ENCODE assay signal across 9 cellular contexts in genomic region chrX:16771483-16772398, GRCh38. TPM values are rescaled to one million over a fixed set of nuclear protein-coding genes. Genes with fewer than 3 reads are reported as not detected.
DNase-seq lines count a peak whose midpoint lies in the region; ATAC-seq and TF ChIP-seq lines count a peak whose summit lies in the region.
"Had no signal": no experiment of that assay in that cellular context is flagged by ENCODE, and none has a peak within 500 bp of the region (broad histone marks: within the 10 kb centered on the region; RNA-seq: fewer than 3 reads in every experiment).

No MANE protein-coding gene starts in this region.

- intact Hi-C loops in Calu3 (cut with micrococcal nuclease; ENCODE audit: unreplicated experiment) (loop anchor here (10.0 kb wide), 1 partner anchor 47 kb away; no protein-coding TSS in a partner anchor), prostate gland (cut with DNase I) (no loop called here), ovary (cut with DNase I) (no loop called here)

- no peaks in the 10 kb centered on the region for H3K9me3 Mint-ChIP-seq in Calu3 (ENCODE audit: low read depth, unreplicated experiment)
- H3K9me3 Mint-ChIP-seq: T-helper 1 cell treated with Interleukin-12 subunit alpha and Interleukin-12 subunit beta and Interleukin-4 antibody, amounts not matched to agents 30 μg/mL and 1 μg/mL, for 36 hours had no signal

- H3K4me3 Mint-ChIP-seq in Calu3 (ENCODE audit: low read depth, unreplicated experiment), result no peak overlapping the region
- H3K4me3 Mint-ChIP-seq: T-helper 1 cell treated with Interleukin-12 subunit alpha and Interleukin-12 subunit beta and Interleukin-4 antibody, amounts not matched to agents 30 μg/mL and 1 μg/mL, for 36 hours had no signal

- H3K4me1 ChIP-seq in HUES64 (ENCODE audit: insufficient read depth, low read length) (peaks cover 12% of the 10 kb centered on the region; the same call in 1 of the 2 replicates), prostate gland (replicated peaks) (no peaks in the 10 kb centered on the region), ovary (ENCODE audit: insufficient read depth) (no peaks in the 10 kb centered on the region)

- 11% methylated on average over 8 of the region's 16 CpGs for WGBS in HUES64
- 60% methylated on average over 16 of the region's 16 CpGs for WGBS in prostate gland
- 46 to 55% (median 51%) methylated on average over 16 of the region's 16 CpGs for WGBS in ovary, 3 donors

- TSS peak; percentile 100 for BruUV-seq in Calu3 (replicated peaks; lab: Mats Ljungman, UMichigan)

- TF ChIP-seq POLR2A in prostate gland (IDR thresholded peaks at IDR 0.05), result no peak
- TF ChIP-seq POLR2A in ovary (IDR thresholded peaks at IDR 0.05), result no peak

- H3K9me3 ChIP-seq in HUES64 (ENCODE audit: insufficient read depth, low read depth, low read length) (no peaks in the 10 kb centered on the region), prostate gland (no peaks in the 10 kb centered on the region), ovary (no peaks in the 10 kb centered on the region)

- H3K27me3 Mint-ChIP-seq in Calu3 (ENCODE audit: unreplicated experiment), result no peaks in the 10 kb centered on the region

- peaks cover 14% of the 10 kb centered on the region for H3K36me3 Mint-ChIP-seq in Calu3 (ENCODE audit: insufficient read depth, unreplicated experiment)

- no peaks in the 10 kb centered on the region for H3K4me1 Mint-ChIP-seq in Calu3 (ENCODE audit: low read depth, unreplicated experiment)

- no peaks in the 10 kb centered on the region for H3K27me3 ChIP-seq in HUES64 (ENCODE audit: insufficient read depth, low read length)
- H3K27me3 ChIP-seq in prostate gland (replicated peaks; ENCODE audit: insufficient read depth), result no peaks in the 10 kb centered on the region
- no peaks in the 10 kb centered on the region for H3K27me3 ChIP-seq in ovary

- TF ChIP-seq CTCF in Calu3 (IDR thresholded peaks at IDR 0.05; ENCODE audit: unreplicated experiment) (no peak), prostate gland (IDR thresholded peaks at IDR 0.05) (no peak), ovary (IDR thresholded peaks at IDR 0.05) (no peak)

- no peak for ATAC-seq in HG03521 (IDR thresholded peaks at IDR 0.05; ENCODE audit: unreplicated experiment)

- peak; percentile 50 for DNase-seq in Calu3
- DNase-seq in T1000 (lab: John Stamatoyannopoulos, UW), result peak; percentile 34
- peak; percentile 88 for DNase-seq in islet precursor cell
- no peak for DNase-seq in prostate gland (ENCODE audit: low spot score)
- no peak for DNase-seq in ovary
- no peak for DNase-seq in activated T-cell treated with anti-CD3 and anti-CD28 coated beads, Interleukin-2, amount 50 U/mL, for 1 hour

- H3K9ac ChIP-seq in HUES64 (ENCODE audit: low read depth, low read length), result peak overlapping the region; percentile 80

- CTCF ChIA-PET in Calu3 (lab: Charles Lee), result interaction anchor here (0.6 to 0.7 kb wide), 3 partner anchors 11 to 52 kb away, joined by 3 read pairs; partner anchors contain the start of gene SYAP1

- H3K27ac ChIP-seq in HUES64 (ENCODE audit: low read depth, low read length), result peak overlapping the region; percentile 98
- H3K27ac ChIP-seq in prostate gland, result no peak overlapping the region
- no peak overlapping the region for H3K27ac ChIP-seq in ovary

- H3K27ac Mint-ChIP-seq in Calu3 (ENCODE audit: unreplicated experiment), result peak overlapping the region; percentile 96
- H3K27ac Mint-ChIP-seq: T-helper 1 cell treated with Interleukin-12 subunit alpha and Interleukin-12 subunit beta and Interleukin-4 antibody, amounts not matched to agents 30 μg/mL and 1 μg/mL, for 36 hours had no signal

- H3K36me3 ChIP-seq in HUES64 (ENCODE audit: insufficient read depth, low read length) (no peaks in the 10 kb centered on the region), prostate gland (no peaks in the 10 kb centered on the region), ovary (no peaks in the 10 kb centered on the region)

- H3K4me3 ChIP-seq in HUES64 (ENCODE audit: low read length) (peak overlapping the region; percentile 20; the same call in 1 of the 2 replicates), prostate gland (no peak overlapping the region), ovary (no peak overlapping the region)

- TF ChIP-seq EP300 in ovary (IDR thresholded peaks at IDR 0.05), result no peak

RNA-seq across cellular contexts. Expression of gene TXLNG, which starts 14.5 kb away (rescaled TPM):
- total RNA-seq in Calu3 (2022) (22.0 and 22.2 TPM in 2 replicates), prostate gland (10 to 100 TPM in 1 of 2 donors, 1 to 10 TPM in 1; 8.6 to 12.8 TPM), ovary (10 to 100 TPM; 18.7 to 27.7 (median 22.2) TPM)
- polyA plus RNA-seq in HUES64 (2013, experiment 1 of 2), result 26.6 TPM
- polyA plus RNA-seq in HUES64 (2013, experiment 2 of 2), result 23.8 TPM
- polyA plus RNA-seq in ovary, result 10 to 100 TPM; 14.0 to 19.7 TPM

RNA-seq across cellular contexts. Expression of gene SYAP1, which starts 52.3 kb away (rescaled TPM):
- 38.3 and 40.7 TPM in 2 replicates for total RNA-seq in Calu3 (2022)
- 10.6 TPM for polyA plus RNA-seq in HUES64 (2013, experiment 1 of 2)
- polyA plus RNA-seq in HUES64 (2013, experiment 2 of 2), result 12.4 TPM
- 10 to 100 TPM; 23.9 to 39.4 TPM for total RNA-seq in prostate gland
- 10 to 100 TPM; 19.3 to 36.9 (median 26.2) TPM for total RNA-seq in ovary
- 10 to 100 TPM in 1 of 2 donors, 1 to 10 TPM in 1; 9.6 to 20.7 TPM for polyA plus RNA-seq in ovary

RNA-seq across cellular contexts. Expression of gene CTPS2, which starts 59.3 kb away (rescaled TPM):
- total RNA-seq in Calu3 (2022) (22.2 and 23.2 TPM in 2 replicates), prostate gland (10 to 100 TPM; 14.3 to 20.4 TPM), ovary (10 to 100 TPM; 16.0 to 26.3 (median 17.2) TPM)
- 22.8 TPM for polyA plus RNA-seq in HUES64 (2013, experiment 1 of 2)
- polyA plus RNA-seq in HUES64 (2013, experiment 2 of 2), result 22.1 TPM
- 10 to 100 TPM; 10.6 to 19.4 TPM for polyA plus RNA-seq in ovary

Comparison
In these comparisons a context has a peak if more than half of its experiments do, and no peak if none do; other contexts are left out.
1. DNase-seq: peak in Calu3 (single experiment), T1000 (single experiment) and islet precursor cell (single experiment); none in prostate gland (single experiment), ovary (0 of 5) and activated T-cell treated with anti-CD3 and anti-CD28 coated beads, Interleukin-2, amount 50 U/mL, for 1 hour (single experiment).